1 cellular context compared by ENCODE assay signal in genomic region chr17:47941246-47941997, GRCh38.
TF ChIP-seq lines count a peak whose summit lies in the region.

PNPO (plus strand) TSS chr17:47941571; CDS start chr17:47941676, 105 bp downstream.

TF ChIP-seq in SK-N-SH, 30 proteins besides CTCF, POLR2A, EP300 and RAD21 (continued from another document):
- TF ChIP-seq PBX3 (IDR thresholded peaks at IDR 0.05) (peak; percentile 78), NRF1 (IDR thresholded peaks at IDR 0.05; ENCODE audit: low read depth, low read length) (peak; percentile 18; the same call in 1 of the 2 replicates), EZH2phosphoT487 (IDR thresholded peaks at IDR 0.05; ENCODE audit: borderline replicate concordance, low read depth) (no peak)
